21 cellular contexts compared by ENCODE assay signal in the genomic region with DNA sequence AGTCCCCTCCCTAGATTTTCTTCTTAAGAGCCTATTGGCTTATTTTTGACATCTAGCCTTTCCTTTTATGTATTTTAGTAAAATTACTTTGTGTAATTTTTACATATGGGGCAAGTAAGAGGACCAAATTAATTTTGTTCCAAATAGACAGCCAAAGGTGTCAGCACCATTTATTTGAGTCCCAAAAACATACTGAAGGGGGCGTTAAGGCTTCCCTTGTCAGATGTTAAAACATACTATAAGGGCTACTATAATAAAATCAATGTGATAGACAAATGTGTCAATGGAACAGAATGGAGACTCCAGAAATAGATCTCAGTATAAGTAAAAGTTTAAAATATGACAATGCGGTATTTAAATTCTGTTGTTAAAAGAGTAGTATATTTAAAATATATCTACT.
DNase-seq lines count a peak whose midpoint lies in the region; TF ChIP-seq lines count a peak whose summit lies in the region.
"Had no signal": no experiment of that assay in that cellular context is flagged by ENCODE, and none has a peak within 500 bp of the region (broad histone marks: within the 10 kb centered on the region; RNA-seq: fewer than 3 reads in every experiment).

No MANE protein-coding gene starts in this region.

- intact Hi-C loops in MCF 10A (cut with micrococcal nuclease) (no loop called here), breast epithelium (cut with DNase I; ENCODE audit: low total_unique reads) (no loop called here)

- in situ Hi-C loops in brain microvascular endothelial cell (cut with HindIII; ENCODE audit: low pct_ligation_motif_present, low sequenced_read_pairs), result no loop called here

- H3T11ph ChIP-seq in H9 (ENCODE audit: low read length), result no peak overlapping the region

- H3K27ac ChIP-seq in breast epithelium, result no peak overlapping the region
- no peak overlapping the region for H3K27ac ChIP-seq in H9 (ENCODE audit: insufficient read length, low read depth, low read length)
- no peak overlapping the region for H3K27ac ChIP-seq in OCI-LY3 (ENCODE audit: low read length)
- H3K27ac ChIP-seq in brain microvascular endothelial cell, result no peak overlapping the region
- H3K27ac ChIP-seq: HL-60 had no signal

- H4K91ac ChIP-seq in H9 (ENCODE audit: insufficient read length, low read depth, low read length), result no peak overlapping the region

- H3K79me2 ChIP-seq in H9 (ENCODE audit: insufficient read depth, low read length), result no peaks in the 10 kb centered on the region
- no peaks in the 10 kb centered on the region for H3K79me2 ChIP-seq in OCI-LY3 (ENCODE audit: low read length)

- H3K36me3 Mint-ChIP-seq in MCF 10A (ENCODE audit: insufficient read depth, unreplicated experiment) (no peaks in the 10 kb centered on the region), H9 (ENCODE audit: insufficient read depth in 1 of 3, low read depth in 3 of 3) (peaks cover 0 to 1% (median 0%) of the 10 kb centered on the region in 3 experiments; a peak in 1 of 7 replicates), type B pancreatic cell (no peaks in the 10 kb centered on the region)
- H3K36me3 Mint-ChIP-seq: CD4-positive, alpha-beta memory T cell had no signal

- H2BK15ac ChIP-seq in H9 (ENCODE audit: low read depth, low read length), result no peak overlapping the region

- TF ChIP-seq POLR2A in breast epithelium (IDR thresholded peaks at IDR 0.05), result no peak

- no peaks in the 10 kb centered on the region for H3K79me1 ChIP-seq in H9 (ENCODE audit: insufficient read depth, low read depth, low read length, poor library complexity, severe bottlenecking)

- H3K27me3 ChIP-seq in breast epithelium, result no peaks in the 10 kb centered on the region
- H3K27me3 ChIP-seq in H9 (ENCODE audit: insufficient read depth, low read length), result no peaks in the 10 kb centered on the region
- H3K27me3 ChIP-seq in OCI-LY3 (ENCODE audit: low read depth, low read length), result no peaks in the 10 kb centered on the region
- no peaks in the 10 kb centered on the region for H3K27me3 ChIP-seq in brain microvascular endothelial cell (replicated peaks)

- WGBS in H9 (ENCODE audit: extremely low coverage, insufficient read length, low lambda C conversion rate), result no CpG with 5 or more reads among the region's 2 CpGs

- H2BK12ac ChIP-seq in H9 (ENCODE audit: insufficient read length, low read depth, low read length), result no peak overlapping the region

- H3K9ac ChIP-seq in H9 (ENCODE audit: extremely low read depth, insufficient read length, low read length), result no peak overlapping the region
- H3K9ac ChIP-seq in OCI-LY3 (ENCODE audit: low read length), result no peak overlapping the region

- H2AFZ ChIP-seq in H9 (ENCODE audit: low read length) (no peak overlapping the region), OCI-LY3 (ENCODE audit: low read depth, low read length) (no peak overlapping the region)

- no peak overlapping the region for H3K14ac ChIP-seq in H9 (ENCODE audit: insufficient read depth, low read length)

- no peak overlapping the region for H2BK20ac ChIP-seq in H9 (ENCODE audit: low read depth, low read length, poor library complexity, severe bottlenecking)

- H2BK120ac ChIP-seq in H9 (ENCODE audit: low read depth, low read length, poor library complexity, severe bottlenecking), result no peak overlapping the region

- no peaks in the 10 kb centered on the region for H3K23me2 ChIP-seq in H9 (ENCODE audit: insufficient read length, low read depth, low read length, poor library complexity, severe bottlenecking)

- DNase-seq in MCF 10A (ENCODE audit: unreplicated experiment) (peak; percentile 8), breast epithelium (ENCODE audit: low spot score in 2 of 2) (no peak), H9 (no peak), type B pancreatic cell (ENCODE audit: extremely low spot score, unreplicated experiment) (no peak), pons (ENCODE audit: low spot score) (no peak), NCI-H146 treated with DMSO at 0.1 percent for 48 hours (lab: John Stamatoyannopoulos, UW; ENCODE audit: unreplicated experiment) (no peak), brain microvascular endothelial cell (no peak)
- DNase-seq: CD4-positive, alpha-beta memory T cell; DMS79; KBM-7; MG63; NCI-H1417 treated with DMSO at 0.1 percent for 48 hours; NCI-H2081; NCI-H2227 treated with DMSO at 0.1 percent for 48 hours; NCI-H526; NK-92 treated with Interleukin-12 subunit alpha and Interleukin-12 subunit beta, amount 100 ng/mL, for 24 hours; Right ventricle myocardium superior; T-helper 17 cell had no signal

- H3K9me3 Mint-ChIP-seq in MCF 10A (ENCODE audit: unreplicated experiment) (peaks cover 33% of the 10 kb centered on the region), H9 (no peaks in the 10 kb centered on the region; a peak in 1 of 5 replicates), type B pancreatic cell (no peaks in the 10 kb centered on the region)
- H3K9me3 Mint-ChIP-seq: CD4-positive, alpha-beta memory T cell had no signal

- H3K27me3 Mint-ChIP-seq in MCF 10A (ENCODE audit: insufficient read depth, unreplicated experiment) (no peaks in the 10 kb centered on the region), H9 (ENCODE audit: low read depth) (peaks cover 5% of the 10 kb centered on the region), type B pancreatic cell (peaks cover 6% of the 10 kb centered on the region)
- H3K27me3 Mint-ChIP-seq: CD4-positive, alpha-beta memory T cell; T-helper 17 cell had no signal

- no peak overlapping the region for H2AK5ac ChIP-seq in H9 (ENCODE audit: insufficient read length, low read length)

- H3K23ac ChIP-seq in H9 (ENCODE audit: insufficient read length, low read depth, low read length), result no peak overlapping the region

- H3K4me3 Mint-ChIP-seq in MCF 10A (ENCODE audit: unreplicated experiment) (no peak overlapping the region), H9 (no peak overlapping the region), type B pancreatic cell (no peak overlapping the region)
- H3K4me3 Mint-ChIP-seq: CD4-positive, alpha-beta memory T cell; T-helper 17 cell had no signal

- no peak overlapping the region for H3K18ac ChIP-seq in H9 (ENCODE audit: insufficient read length, low read depth, low read length)

- no peak overlapping the region for H3K27ac Mint-ChIP-seq in MCF 10A (ENCODE audit: low read depth, unreplicated experiment)
- no peak overlapping the region for H3K27ac Mint-ChIP-seq in H9
- H3K27ac Mint-ChIP-seq in type B pancreatic cell, result no peak overlapping the region
- H3K27ac Mint-ChIP-seq: T-helper 17 cell had no signal

- no peaks in the 10 kb centered on the region for H3K36me3 ChIP-seq in breast epithelium
- no peaks in the 10 kb centered on the region for H3K36me3 ChIP-seq in OCI-LY3 (replicated peaks; ENCODE audit: low read depth, low read length)
- H3K36me3 ChIP-seq in brain microvascular endothelial cell (replicated peaks), result no peaks in the 10 kb centered on the region
- H3K36me3 ChIP-seq: HAP-1, MG63 had no signal

- H3K4me1 Mint-ChIP-seq in MCF 10A (ENCODE audit: insufficient read depth, unreplicated experiment), result no peaks in the 10 kb centered on the region
- H3K4me1 Mint-ChIP-seq in H9, result no peaks in the 10 kb centered on the region
- H3K4me1 Mint-ChIP-seq in type B pancreatic cell (ENCODE audit: unreplicated experiment), result no peaks in the 10 kb centered on the region
- H3K4me1 Mint-ChIP-seq: T-helper 17 cell had no signal

- H3K4me2 ChIP-seq in H9 (ENCODE audit: insufficient read depth, insufficient read length, low read length) (no peak overlapping the region), OCI-LY3 (ENCODE audit: low read length) (no peak overlapping the region)

- H3K9me3 ChIP-seq in breast epithelium (peaks cover 0 to 5% of the 10 kb centered on the region in 2 donors), H9 (ENCODE audit: control insufficient read depth, low read depth, low read length) (no peaks in the 10 kb centered on the region), OCI-LY3 (ENCODE audit: insufficient read depth, low read length) (no peaks in the 10 kb centered on the region)
- H3K9me3 ChIP-seq: HAP-1, MG63 had no signal

- TF ChIP-seq CTCF in MCF 10A (IDR thresholded peaks at IDR 0.05; ENCODE audit: unreplicated experiment) (no peak), breast epithelium (IDR thresholded peaks at IDR 0.05) (no peak), H9 (conservative IDR thresholded peaks at IDR 0.05) (peak; percentile 48), OCI-LY3 (IDR thresholded peaks at IDR 0.05; ENCODE audit: low read depth, low read length) (peak; percentile 21; the same call in 1 of the 2 replicates), type B pancreatic cell (conservative IDR thresholded peaks at IDR 0.05) (peak; percentile 53), brain microvascular endothelial cell (IDR thresholded peaks at IDR 0.05; ENCODE audit: low read depth, low read length, missing control alignments) (no peak)

- no peak overlapping the region for H4K5ac ChIP-seq in H9 (ENCODE audit: insufficient read length, low read depth, low read length)

- no peak overlapping the region for H4K8ac ChIP-seq in H9 (replicated peaks; ENCODE audit: insufficient read length, low read depth, low read length)

- no TSS peak for BruUV-seq in MCF 10A (replicated peaks; lab: Mats Ljungman, UMichigan)

- H3K4me3 ChIP-seq in breast epithelium (no peak overlapping the region), OCI-LY3 (ENCODE audit: low read length) (no peak overlapping the region), brain microvascular endothelial cell (ENCODE audit: low read depth, low read length) (no peak overlapping the region)
- H3K4me3 ChIP-seq: HAP-1, MG63 had no signal

- H3K56ac ChIP-seq in H9 (ENCODE audit: insufficient read length, low read depth, low read length), result no peak overlapping the region

- H4K20me1 ChIP-seq in H9 (ENCODE audit: control insufficient read depth, insufficient read depth, insufficient read length) (no peaks in the 10 kb centered on the region), OCI-LY3 (ENCODE audit: insufficient read depth, low read length) (no peaks in the 10 kb centered on the region)

- no peak overlapping the region for H2BK5ac ChIP-seq in H9 (ENCODE audit: insufficient read length, low read length)

- H3K4me1 ChIP-seq in breast epithelium, result no peaks in the 10 kb centered on the region
- H3K4me1 ChIP-seq in H9 (ENCODE audit: insufficient read depth, low read length), result no peaks in the 10 kb centered on the region
- H3K4me1 ChIP-seq in OCI-LY3 (ENCODE audit: low read length), result no peaks in the 10 kb centered on the region
- H3K4me1 ChIP-seq: HAP-1 had no signal

- H3K4ac ChIP-seq in H9 (ENCODE audit: low read depth, low read length), result no peak overlapping the region

- CTCF ChIA-PET in MCF 10A (lab: Yijun Ruan, JAX), result interaction anchor here (0.6 kb wide), 1 partner anchor 98 kb away, joined by 3 read pairs; no protein-coding TSS in a partner anchor

- POLR2A ChIA-PET in MCF 10A (lab: Yijun Ruan, JAX), result no interaction called here

Comparison
In these comparisons a context has a peak if more than half of its experiments do, and no peak if none do; other contexts are left out.
1. CTCF ChIP-seq: peak in H9 (single experiment), OCI-LY3 (single experiment) and type B pancreatic cell (single experiment); none in MCF 10A (single experiment), breast epithelium (0 of 3) and brain microvascular endothelial cell (single experiment).